In genomic region chr10:7887417-7887816, GRCh38 we compare ENCODE assay signal across 20 cellular contexts.
A peak's percentile ranks its signal among the peaks of the same experiment; 100 is the strongest.
DNase-seq lines count a peak whose midpoint lies in the region; FAIRE-seq and TF ChIP-seq lines count a peak whose summit lies in the region.
"Had no signal": no experiment of that assay in that cellular context is flagged by ENCODE, and none has a peak within 500 bp of the region (broad histone marks: within the 10 kb centered on the region; RNA-seq: fewer than 3 reads in every experiment).

No MANE protein-coding gene starts in this region.

- H3K79me2 ChIP-seq in astrocyte (ENCODE audit: insufficient read depth, low read length), result peaks cover 18% of the 10 kb centered on the region

- H3K27ac Mint-ChIP-seq in astrocyte (ENCODE audit: unreplicated experiment), result no peak overlapping the region
- H3K27ac Mint-ChIP-seq: activated naive CD8-positive, alpha-beta T cell treated with anti-CD3 and anti-CD28 coated beads for 36 hours had no signal

- H3K4me3 ChIP-seq in astrocyte (ENCODE audit: insufficient read depth, low read depth, low read length) (no peak overlapping the region), foreskin fibroblast (ENCODE audit: low read depth in 1 of 2, low read length in 2 of 2) (no peak overlapping the region)
- H3K4me3 ChIP-seq: cardiac muscle cell, prostate gland, tibial artery had no signal

- H3K27me3 Mint-ChIP-seq in astrocyte (ENCODE audit: low read depth, unreplicated experiment), result no peaks in the 10 kb centered on the region
- H3K27me3 Mint-ChIP-seq: activated naive CD8-positive, alpha-beta T cell treated with anti-CD3 and anti-CD28 coated beads for 36 hours had no signal

- peaks cover 7% of the 10 kb centered on the region for H3K4me1 Mint-ChIP-seq in astrocyte (ENCODE audit: low read depth, unreplicated experiment)

- H3K36me3 ChIP-seq in astrocyte (ENCODE audit: insufficient read depth, low read length), result no peaks in the 10 kb centered on the region
- H3K36me3 ChIP-seq: cardiac muscle cell, prostate gland, tibial artery had no signal

- H3K4me3 Mint-ChIP-seq in astrocyte (ENCODE audit: unreplicated experiment), result no peak overlapping the region
- H3K4me3 Mint-ChIP-seq: activated naive CD8-positive, alpha-beta T cell treated with anti-CD3 and anti-CD28 coated beads for 36 hours; neural crest cell had no signal

- no peaks in the 10 kb centered on the region for H3K9me3 ChIP-seq in astrocyte (ENCODE audit: insufficient read depth, low read depth, low read length)
- H3K9me3 ChIP-seq: prostate gland, tibial artery had no signal

- H4K20me1 ChIP-seq in astrocyte (ENCODE audit: insufficient read depth, low read length), result peaks cover 17% of the 10 kb centered on the region

- no peak overlapping the region for H3K9ac ChIP-seq in astrocyte (ENCODE audit: low read length)

- peaks cover 4% of the 10 kb centered on the region for H3K4me1 ChIP-seq in astrocyte (ENCODE audit: insufficient read depth, low read length)
- H3K4me1 ChIP-seq: prostate gland had no signal

- DNase-seq in LHCN-M2 (ENCODE audit: low read depth) (peak; percentile 3), astrocyte (ENCODE audit: low read depth) (peak; percentile 86), foreskin fibroblast (peak; percentile 3 to 7), mesenteric fat pad (ENCODE audit: low spot score) (no peak), HuH-7.5 (ENCODE audit: low spot score) (no peak), amniotic stem cell (lab: John Stamatoyannopoulos, UW) (no peak), anterior cingulate cortex (lab: John Stamatoyannopoulos, UW) (no peak)
- DNase-seq: activated CD4-positive, alpha-beta T cell treated with anti-CD3 and anti-CD28 coated beads for 4 hours; activated naive CD8-positive, alpha-beta T cell treated with anti-CD3 and anti-CD28 coated beads for 36 hours; DND-41; HCEC 1CT; left colon; NCI-H1417; NCI-H510A; stimulated activated naive CD4-positive, alpha-beta T cell treated with Interleukin-2 at 50 U/mL for 16 hours; SW 1271; tibial artery had no signal

- H3K27me3 ChIP-seq in astrocyte (ENCODE audit: insufficient read depth, low read length), result no peaks in the 10 kb centered on the region
- H3K27me3 ChIP-seq: cardiac muscle cell, tibial artery had no signal

- peaks cover under 1% of the 10 kb centered on the region for H3K36me3 Mint-ChIP-seq in astrocyte (ENCODE audit: low read depth, unreplicated experiment)

- FAIRE-seq in astrocyte (lab: Jason Lieb, UNC), result no peak

- no peak overlapping the region for H2AFZ ChIP-seq in astrocyte (ENCODE audit: low read depth, low read length)

- peak overlapping the region; percentile 21 for H3K4me2 ChIP-seq in astrocyte (ENCODE audit: low read length)

- no peaks in the 10 kb centered on the region for H3K9me3 Mint-ChIP-seq in astrocyte (ENCODE audit: unreplicated experiment)
- H3K9me3 Mint-ChIP-seq: activated naive CD8-positive, alpha-beta T cell treated with anti-CD3 and anti-CD28 coated beads for 36 hours; neural crest cell had no signal

- H3K27ac ChIP-seq in astrocyte (ENCODE audit: low read depth, low read length), result no peak overlapping the region
- H3K27ac ChIP-seq: cardiac muscle cell, prostate gland, tibial artery had no signal

- TF ChIP-seq CTCF in astrocyte (IDR thresholded peaks at IDR 0.05; ENCODE audit: insufficient read depth, low read depth, low read length), result no peak
- TF ChIP-seq CTCF in foreskin fibroblast (IDR thresholded peaks at IDR 0.05; ENCODE audit: low read depth, low read length), result no peak

Comparison
In these comparisons a context has a peak if more than half of its experiments do, and no peak if none do; other contexts are left out.
1. DNase-seq: peak in LHCN-M2 (single experiment), astrocyte (single experiment) and foreskin fibroblast (2 of 2); none in mesenteric fat pad (single experiment), HuH-7.5 (single experiment), amniotic stem cell (single experiment) and anterior cingulate cortex (0 of 58).